ENCODE assay signal across 9 cellular contexts in the genomic region with DNA sequence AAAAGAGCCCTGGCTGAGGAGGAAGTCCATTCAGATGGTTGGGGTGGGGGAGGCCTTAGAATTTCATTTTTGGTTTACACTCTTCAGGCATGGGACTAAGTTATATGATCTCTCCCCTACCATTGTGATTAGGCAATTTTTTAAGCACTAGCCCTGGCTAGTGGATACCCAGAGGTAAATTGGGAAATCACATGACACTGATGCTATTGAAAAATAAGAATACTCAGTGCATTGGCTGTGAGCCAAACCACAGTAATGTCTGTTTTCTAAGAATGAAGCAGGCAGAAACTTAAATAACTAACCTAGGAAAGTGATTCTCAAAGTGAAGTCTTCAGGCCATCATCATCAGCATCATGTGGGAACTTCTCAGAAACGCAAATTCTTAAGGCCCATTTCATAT.
DNase-seq lines count a peak whose midpoint lies in the region; ATAC-seq and TF ChIP-seq lines count a peak whose summit lies in the region.
"Had no signal": no experiment of that assay in that cellular context is flagged by ENCODE, and none has a peak within 500 bp of the region (broad histone marks: within the 10 kb centered on the region; RNA-seq: fewer than 3 reads in every experiment).

No MANE protein-coding gene starts in this region.

- intact Hi-C loops in mammary epithelial cell (cut with micrococcal nuclease), result no loop called here

- CTCF ChIA-PET in mammary epithelial cell (lab: Charles Lee; ENCODE audit: low non-redundant PET), result no interaction called here

- no TSS peak for BruUV-seq in mammary epithelial cell (replicated peaks; lab: Mats Ljungman, UMichigan)

- H4K20me1 ChIP-seq in mammary epithelial cell (ENCODE audit: insufficient read depth, low read length), result no peaks in the 10 kb centered on the region

- H3K4me2 ChIP-seq in mammary epithelial cell (ENCODE audit: insufficient read depth, low read depth, low read length), result no peak overlapping the region

- no peak overlapping the region for H3K9ac ChIP-seq in mammary epithelial cell (ENCODE audit: insufficient read depth, low read length)

- dilution Hi-C loops in mammary epithelial cell (cut with HindIII; ENCODE audit: low sequenced_read_pairs), result no loop called here

- H3K79me2 ChIP-seq in mammary epithelial cell (ENCODE audit: insufficient read depth, low read length), result no peaks in the 10 kb centered on the region

- H3K4me3 ChIP-seq in mammary epithelial cell (replicated peaks in 1 of 3; ENCODE audit: insufficient read depth in 1 of 3, low read depth in 2 of 3, low read length in 3 of 3), result no peak overlapping the region

- H3K4me1 ChIP-seq in mammary epithelial cell (ENCODE audit: insufficient read depth, low read length), result no peaks in the 10 kb centered on the region

- peaks cover 3% of the 10 kb centered on the region for H3K27me3 ChIP-seq in mammary epithelial cell (ENCODE audit: insufficient read depth, low read length)

- no peak overlapping the region for H2AFZ ChIP-seq in mammary epithelial cell (ENCODE audit: low read depth, low read length)

- H3K9me3 ChIP-seq in mammary epithelial cell (replicated peaks; ENCODE audit: insufficient read depth, low read length), result no peaks in the 10 kb centered on the region

- WGBS in mammary epithelial cell (ENCODE audit: low coverage, missing lambda C conversion rate), result 29% methylated on average over 1 of the region's 1 CpG

- peak; percentile 77 for ATAC-seq in GM18502 (IDR thresholded peaks at IDR 0.05; ENCODE audit: poor library complexity, unreplicated experiment)
- ATAC-seq in GM21515 (IDR thresholded peaks at IDR 0.05; ENCODE audit: unreplicated experiment), result peak; percentile 96
- ATAC-seq in HG03457 (IDR thresholded peaks at IDR 0.05; ENCODE audit: unreplicated experiment), result peak; percentile 74

- in situ Hi-C loops in mammary epithelial cell (cut with MboI; ENCODE audit: low sequenced_read_pairs in 2 of 2), result no loop called here

- H3K36me3 ChIP-seq in mammary epithelial cell (ENCODE audit: insufficient read depth, low read length), result no peaks in the 10 kb centered on the region

- no peak overlapping the region for H3K27ac ChIP-seq in mammary epithelial cell (ENCODE audit: insufficient read depth, low read depth, low read length)

- DNase-seq in mammary epithelial cell, result peak; percentile 58
- no peak for DNase-seq in inferior parietal cortex (ENCODE audit: extremely low spot score)
- no peak for DNase-seq in GF-D8 (lab: John Stamatoyannopoulos, UW)
- no peak for DNase-seq in hypothalamus (lab: John Stamatoyannopoulos, UW)
- DNase-seq in SIG-M5 (lab: John Stamatoyannopoulos, UW), result no peak
- DNase-seq: NCI-H526 had no signal

- TF ChIP-seq CTCF in mammary epithelial cell (conservative IDR thresholded peaks at IDR 0.05 in 1 of 2, IDR thresholded peaks at IDR 0.05 in 1 of 2; ENCODE audit: extremely low read depth in 1 of 2, insufficient read depth in 1 of 2, low read depth in 1 of 2, low read length in 2 of 2), result no peak
